1 cellular context compared by ENCODE assay signal in genomic region chr14:67814826-67815225, GRCh38.
TF ChIP-seq lines count a peak whose summit lies in the region.

No MANE protein-coding gene starts in this region.

TF ChIP-seq in endothelial cell of umbilical vein, 7 proteins besides CTCF, POLR2A, EP300 and RAD21 (continued from another document):
- no peak for TF ChIP-seq GATA2 (IDR thresholded peaks at IDR 0.05; ENCODE audit: insufficient read depth, insufficient read length, low read depth, low read length)
